Comparison of ENCODE assay signal across 9 cellular contexts in genomic region chr14:32998433-32998832, GRCh38. TPM values are rescaled to one million over a fixed set of nuclear protein-coding genes. Genes with fewer than 3 reads are reported as not detected.
DNase-seq lines count a peak whose midpoint lies in the region; ATAC-seq and TF ChIP-seq lines count a peak whose summit lies in the region.
"Had no signal": no experiment of that assay in that cellular context is flagged by ENCODE, and none has a peak within 500 bp of the region (broad histone marks: within the 10 kb centered on the region; RNA-seq: fewer than 3 reads in every experiment).

No MANE protein-coding gene starts in this region.

- intact Hi-C loops in PC-9 (cut with micrococcal nuclease; ENCODE audit: unreplicated experiment), result no loop called here
- intact Hi-C loops in testis (cut with DNase I; ENCODE audit: low total_unique reads), result no loop called here

- DNase-seq in NCI-H2029 (lab: John Stamatoyannopoulos, UW) (peak; percentile 36), NCI-H2029 treated with DMSO at 0.1 percent for 48 hours (lab: John Stamatoyannopoulos, UW) (no peak), PC-9 (no peak), fibroblast of pulmonary artery (ENCODE audit: low read depth) (peak; percentile 48), testis (no peak), NCI-H1048 (lab: John Stamatoyannopoulos, UW) (no peak)
- DNase-seq: NCI-H446 had no signal

- H3K9me3 ChIP-seq in PC-9 (ENCODE audit: insufficient read depth, low read depth) (no peaks in the 10 kb centered on the region), testis (no peaks in the 10 kb centered on the region)

- H3K4me1 ChIP-seq in PC-9 (replicated peaks; ENCODE audit: insufficient read depth) (no peaks in the 10 kb centered on the region), testis (no peaks in the 10 kb centered on the region)

- TF ChIP-seq CTCF in PC-9 (conservative IDR thresholded peaks at IDR 0.05) (peak; percentile 50), fibroblast of pulmonary artery (IDR thresholded peaks at IDR 0.05; ENCODE audit: low read length, missing control alignments) (peak; percentile 66), testis (IDR thresholded peaks at IDR 0.05) (peak in 2 of 3 experiments; percentile 32 to 34)

- no peak overlapping the region for H3K4me2 ChIP-seq in PC-9

- no peaks in the 10 kb centered on the region for H3F3A ChIP-seq in PC-9 (ENCODE audit: insufficient read depth, low read depth)

- no TSS peak for BruUV-seq in PC-9 (replicated peaks; lab: Mats Ljungman, UMichigan)

- no peaks in the 10 kb centered on the region for H3K36me3 ChIP-seq in PC-9 (ENCODE audit: low read depth)
- H3K36me3 ChIP-seq in testis (ENCODE audit: low read depth, missing control alignments), result no peaks in the 10 kb centered on the region

- CTCF ChIA-PET in PC-9 (lab: Charles Lee), result interaction anchor here (0.6 kb wide), 1 partner anchor 433 kb away, joined by 3 read pairs; no protein-coding TSS in a partner anchor

- H3K79me2 ChIP-seq in PC-9 (ENCODE audit: low read depth), result no peaks in the 10 kb centered on the region

- POLR2A ChIA-PET in PC-9 (lab: Charles Lee; ENCODE audit: unreplicated experiment), result no interaction called here

- no peak for TF ChIP-seq POLR2A in testis (IDR thresholded peaks at IDR 0.05)

- no peaks in the 10 kb centered on the region for H4K20me1 ChIP-seq in PC-9 (ENCODE audit: insufficient read depth)

- H2AFZ ChIP-seq in PC-9, result no peak overlapping the region

- H3K27ac ChIP-seq in PC-9, result no peak overlapping the region
- H3K27ac ChIP-seq in testis, result no peak overlapping the region

- no peak overlapping the region for H3K4me3 ChIP-seq in PC-9
- H3K4me3 ChIP-seq in fibroblast of pulmonary artery (replicated peaks; ENCODE audit: low read depth, low read length), result no peak overlapping the region
- no peak overlapping the region for H3K4me3 ChIP-seq in testis

- H3K27me3 ChIP-seq in PC-9 (ENCODE audit: insufficient read depth, low read depth) (no peaks in the 10 kb centered on the region), testis (no peaks in the 10 kb centered on the region)

- H3K9me2 ChIP-seq in PC-9 (ENCODE audit: insufficient read depth), result no peaks in the 10 kb centered on the region

- ATAC-seq in esophagus mucosa (no peak), HG03280 (IDR thresholded peaks at IDR 0.05; ENCODE audit: unreplicated experiment) (no peak)

RNA-seq across cellular contexts. Expression of gene NPAS3, which starts 59.8 kb away (rescaled TPM):
- total RNA-seq in PC-9 (2021) (not detected in 2 replicates), testis (1 to 10 TPM; 1.1 to 3.7 TPM), esophagus mucosa (0.08 TPM)
- polyA plus RNA-seq in testis (ENCODE audit: insufficient read depth, low read depth, low replicate concordance), result 1.8 TPM

Comparison
In these comparisons a context has a peak if more than half of its experiments do, and no peak if none do; other contexts are left out.
1. DNase-seq: peak in NCI-H2029 (single experiment) and fibroblast of pulmonary artery (single experiment); none in NCI-H2029 treated with DMSO at 0.1 percent for 48 hours (single experiment), PC-9 (0 of 2), testis (single experiment) and NCI-H1048 (single experiment).
2. Peak in every context shown above with its lines, with median percentiles within 50 percentile points of each other: CTCF ChIP-seq.